In genomic region chr19:1445185-1445931, GRCh38 we compare ENCODE assay signal across 8 cellular contexts. TPM values are rescaled to one million over a fixed set of nuclear protein-coding genes. Genes with fewer than 3 reads are reported as not detected.
DNase-seq lines count a peak whose midpoint lies in the region; ATAC-seq and TF ChIP-seq lines count a peak whose summit lies in the region.

No MANE protein-coding gene starts in this region.

- H3K36me3 ChIP-seq in GM06990 (ENCODE audit: control insufficient read depth, insufficient read depth, low read length), result peaks cover 17% of the 10 kb centered on the region
- peaks cover 4% of the 10 kb centered on the region for H3K36me3 ChIP-seq in endocrine pancreas (ENCODE audit: control insufficient read depth, insufficient read depth, low read length)

- TF ChIP-seq CTCF in GM06990 (IDR thresholded peaks at IDR 0.05; ENCODE audit: insufficient read depth, low read length, poor library complexity, severe bottlenecking) (peak; percentile 31), mesothelial cell of epicardium (IDR thresholded peaks at IDR 0.05; ENCODE audit: unreplicated experiment) (peak; percentile 74)

- ATAC-seq in HG02763 (IDR thresholded peaks at IDR 0.05; ENCODE audit: unreplicated experiment), result peak; percentile 73

- peak overlapping the region; percentile 47 for H3K4me3 ChIP-seq in GM06990 (replicated peaks; ENCODE audit: low read depth, low read length)
- no peak overlapping the region for H3K4me3 ChIP-seq in endocrine pancreas (ENCODE audit: control insufficient read depth, insufficient read depth, low read length)

- H3K4me1 ChIP-seq in endocrine pancreas (ENCODE audit: control insufficient read depth, insufficient read depth, low read length), result no peaks in the 10 kb centered on the region

- peak overlapping the region; percentile 54 for H3K9ac ChIP-seq in endocrine pancreas (ENCODE audit: control insufficient read depth, insufficient read depth, low read length)

- H3K9me3 ChIP-seq in endocrine pancreas (ENCODE audit: control insufficient read depth, low read length), result no peaks in the 10 kb centered on the region

- no peak overlapping the region for H3K27ac Mint-ChIP-seq in mesothelial cell of epicardium

- H3K27me3 ChIP-seq in GM06990 (replicated peaks; ENCODE audit: control insufficient read depth, insufficient read depth, low read length) (peaks cover 2% of the 10 kb centered on the region), endocrine pancreas (ENCODE audit: control insufficient read depth, insufficient read depth, low read length) (peaks cover 6% of the 10 kb centered on the region)

- DNase-seq in GM06990 (ENCODE audit: extremely low read depth, insufficient read length), result peak; percentile 82
- peak; percentile 46 for DNase-seq in NCI-H345 treated with DMSO at 0.1 percent for 48 hours (lab: John Stamatoyannopoulos, UW; ENCODE audit: unreplicated experiment)
- peak; percentile 92 for DNase-seq in activated CD8-positive, alpha-beta memory T cell treated with anti-CD3 and anti-CD28 coated beads for 24 hours
- peak; percentile 64 to 84 for DNase-seq in mesothelial cell of epicardium (ENCODE audit: low spot score in 2 of 2, unreplicated experiment in 2 of 2)
- DNase-seq in stimulated activated CD8-positive, alpha-beta memory T cell treated with anti-CD3 and anti-CD28 coated beads, Interleukin-15, amount 100 ng/mL, for 48 hours (ENCODE audit: low read depth in 2 of 2), result peak; percentile 71 to 73
- DNase-seq in cortex of kidney (lab: John Stamatoyannopoulos, UW), result no peak

- H3K27me3 Mint-ChIP-seq in mesothelial cell of epicardium (ENCODE audit: low read depth), result peaks cover 45% of the 10 kb centered on the region

- H3K4me1 Mint-ChIP-seq in mesothelial cell of epicardium, result peaks cover 7% of the 10 kb centered on the region

- peaks cover 17% of the 10 kb centered on the region for H3K36me3 Mint-ChIP-seq in mesothelial cell of epicardium

- H3K9me3 Mint-ChIP-seq in mesothelial cell of epicardium, result no peaks in the 10 kb centered on the region

- peak overlapping the region; percentile 62 for H3K4me3 Mint-ChIP-seq in mesothelial cell of epicardium

RNA-seq across cellular contexts. Expression of gene APC2, which starts 4.6 kb away (rescaled TPM):
- total RNA-seq in mesothelial cell of epicardium, result 2.3 to 2.8 TPM (median 2.4 TPM) in 3 replicates

RNA-seq across cellular contexts. Expression of gene RPS15, which starts 7.2 kb away (rescaled TPM):
- 1,014 to 1,040 TPM (median 1,034 TPM) in 3 replicates for total RNA-seq in mesothelial cell of epicardium

RNA-seq across cellular contexts. Expression of gene C19orf25, which starts 33.7 kb away (rescaled TPM):
- 29.4 to 34.2 TPM (median 30.0 TPM) in 3 replicates for total RNA-seq in mesothelial cell of epicardium

RNA-seq across cellular contexts. Expression of gene DAZAP1, which starts 38.0 kb away (rescaled TPM):
- total RNA-seq in mesothelial cell of epicardium, result 130 to 134 TPM (median 131 TPM) in 3 replicates

RNA-seq across cellular contexts. Expression of gene GAMT, which starts 44.0 kb away (rescaled TPM):
- total RNA-seq in mesothelial cell of epicardium, result 41.5 to 44.5 TPM (median 42.6 TPM) in 3 replicates
